ENCODE assay signal across 7 cellular contexts in genomic region chr14:101731187-101732080, GRCh38. TPM values are rescaled to one million over a fixed set of nuclear protein-coding genes. Genes with fewer than 3 reads are reported as not detected.
DNase-seq lines count a peak whose midpoint lies in the region; ATAC-seq lines count a peak whose summit lies in the region.

No MANE protein-coding gene starts in this region.

- H3K27ac Mint-ChIP-seq in activated CD4-positive, alpha-beta memory T cell treated with anti-CD3 and anti-CD28 coated beads for 36 hours = peak overlapping the region; percentile 97
- H3K27ac Mint-ChIP-seq in stimulated activated effector memory CD8-positive, alpha-beta T cell treated with anti-CD3 and anti-CD28 coated beads, Interleukin-12 subunit alpha, Interleukin-12 subunit beta, amount 100 ng/mL, for 72 hours = peak overlapping the region; percentile 86

- H3K36me3 Mint-ChIP-seq in activated CD4-positive, alpha-beta memory T cell treated with anti-CD3 and anti-CD28 coated beads for 36 hours = no peaks in the 10 kb centered on the region
- no peaks in the 10 kb centered on the region for H3K36me3 Mint-ChIP-seq in stimulated activated effector memory CD8-positive, alpha-beta T cell treated with anti-CD3 and anti-CD28 coated beads, Interleukin-12 subunit alpha, Interleukin-12 subunit beta, amount 100 ng/mL, for 72 hours

- peak; percentile 96 for DNase-seq in NCI-H460 (ENCODE audit: extremely low read depth, low read depth)
- peak; percentile 94 for DNase-seq in activated CD4-positive, alpha-beta memory T cell treated with anti-CD3 and anti-CD28 coated beads for 36 hours
- DNase-seq in ecto neural progenitor cell (ENCODE audit: low spot score) = peak; percentile 44
- peak; percentile 61 for DNase-seq in myocyte (ENCODE audit: low read depth)
- peak; percentile 53 to 83 for DNase-seq in stimulated activated effector memory CD8-positive, alpha-beta T cell treated with anti-CD3 and anti-CD28 coated beads, Interleukin-12 subunit alpha, Interleukin-12 subunit beta, amount 100 ng/mL, for 72 hours (ENCODE audit: low spot score in 2 of 2)

- H3K9me3 Mint-ChIP-seq in activated CD4-positive, alpha-beta memory T cell treated with anti-CD3 and anti-CD28 coated beads for 36 hours = no peaks in the 10 kb centered on the region
- H3K9me3 Mint-ChIP-seq in stimulated activated effector memory CD8-positive, alpha-beta T cell treated with anti-CD3 and anti-CD28 coated beads, Interleukin-12 subunit alpha, Interleukin-12 subunit beta, amount 100 ng/mL, for 72 hours = peaks cover 3% of the 10 kb centered on the region

- ATAC-seq in GM19023 (IDR thresholded peaks at IDR 0.05; ENCODE audit: unreplicated experiment) = peak; percentile 87
- ATAC-seq in HG03175 (IDR thresholded peaks at IDR 0.05; ENCODE audit: unreplicated experiment) = peak; percentile 68
- ATAC-seq in stimulated activated effector memory CD8-positive, alpha-beta T cell treated with anti-CD3 and anti-CD28 coated beads, Interleukin-12 subunit alpha, Interleukin-12 subunit beta, amount 100 ng/mL, for 72 hours = peak; percentile 95

- CTCF ChIA-PET in activated CD4-positive, alpha-beta memory T cell treated with anti-CD3 and anti-CD28 coated beads for 36 hours (lab: Charles Lee) = interaction anchor here (0.6 to 4.3 kb wide), 6 partner anchors 25 to 521 kb away, joined by 3 to 21 read pairs (median 3); no protein-coding TSS in a partner anchor

- intact Hi-C loops in activated CD4-positive, alpha-beta memory T cell treated with anti-CD3 and anti-CD28 coated beads for 36 hours (cut with micrococcal nuclease) = loop anchor here (1.0 to 2.0 kb wide), 6 partner anchors 9 to 217 kb away; no protein-coding TSS in a partner anchor

- no peaks in the 10 kb centered on the region for H3K27me3 Mint-ChIP-seq in activated CD4-positive, alpha-beta memory T cell treated with anti-CD3 and anti-CD28 coated beads for 36 hours

- H3K4me1 Mint-ChIP-seq in activated CD4-positive, alpha-beta memory T cell treated with anti-CD3 and anti-CD28 coated beads for 36 hours (ENCODE audit: low read depth) = peaks cover 61% of the 10 kb centered on the region
- H3K4me1 Mint-ChIP-seq in stimulated activated effector memory CD8-positive, alpha-beta T cell treated with anti-CD3 and anti-CD28 coated beads, Interleukin-12 subunit alpha, Interleukin-12 subunit beta, amount 100 ng/mL, for 72 hours = peaks cover 62% of the 10 kb centered on the region

- H3K4me3 Mint-ChIP-seq in activated CD4-positive, alpha-beta memory T cell treated with anti-CD3 and anti-CD28 coated beads for 36 hours = peak overlapping the region; percentile 74
- peak overlapping the region; percentile 75 for H3K4me3 Mint-ChIP-seq in stimulated activated effector memory CD8-positive, alpha-beta T cell treated with anti-CD3 and anti-CD28 coated beads, Interleukin-12 subunit alpha, Interleukin-12 subunit beta, amount 100 ng/mL, for 72 hours

- POLR2A ChIA-PET in activated CD4-positive, alpha-beta memory T cell treated with anti-CD3 and anti-CD28 coated beads for 36 hours (lab: Charles Lee) = interaction anchor here (0.6 to 2.2 kb wide), 10 partner anchors 9 to 96 kb away, joined by 3 to 22 read pairs (median 5); no protein-coding TSS in a partner anchor

RNA-seq across cellular contexts. Expression of gene PPP2R5C, which starts 30.1 kb away (rescaled TPM):
- 352 TPM in 2 replicates for total RNA-seq in NCI-H460 (2014; rRNA removed; shearing (Covaris generic))
- 120 and 140 TPM in 2 replicates for polyA plus RNA-seq in NCI-H460 (2014; cell fraction: nucleus; rRNA removed)
- total RNA-seq in activated CD4-positive, alpha-beta memory T cell treated with anti-CD3 and anti-CD28 coated beads for 36 hours = 100 to 1,000 TPM; 252 to 268 TPM
- total RNA-seq in myocyte = 98.0 and 103 TPM in 2 replicates
- polyA plus RNA-seq in myocyte (2012) = 62.9 TPM

Comparison
In these comparisons a context has a peak if more than half of its experiments do, and no peak if none do; other contexts are left out.
1. Peak in every context shown above with its lines: DNase-seq and ATAC-seq.
2. DNase-seq: peak in every context shown above with its lines; median percentile 96 in NCI-H460; 94 in activated CD4-positive, alpha-beta memory T cell treated with anti-CD3 and anti-CD28 coated beads for 36 hours; 68 in stimulated activated effector memory CD8-positive, alpha-beta T cell treated with anti-CD3 and anti-CD28 coated beads, Interleukin-12 subunit alpha, Interleukin-12 subunit beta, amount 100 ng/mL, for 72 hours; 61 in myocyte; 44 in ecto neural progenitor cell.